Comparison of ENCODE assay signal across 1 cellular context in genomic region chr9:19154135-19154612, GRCh38.
TF ChIP-seq lines count a peak whose summit lies in the region.

No MANE protein-coding gene starts in this region.

TF ChIP-seq in K562, 482 proteins besides CTCF, POLR2A, EP300 and RAD21 (continued from another document and continues in another):
- TF ChIP-seq MLLT1 (IDR thresholded peaks at IDR 0.05) (0 out of 4 replicates have a peak, but pooled peaks of 1 of the 2 experiments have one; percentile 48), MTA2 (IDR thresholded peaks at IDR 0.05; ENCODE audit: low read depth) (peak; percentile 82), TAL1 (IDR thresholded peaks at IDR 0.05) (peak; percentile 92), ELK3 (CRISPR knock-in tag; IDR thresholded peaks at IDR 0.05) (no peak), ATF4 (CRISPR knock-in tag; IDR thresholded peaks at IDR 0.05) (peak; percentile 81), U2AF2 (optimal IDR thresholded peaks at IDR 0.05; ENCODE audit: low read depth, low read length) (no peak), NCOA1 (IDR thresholded peaks at IDR 0.05; ENCODE audit: low read depth) (peak; percentile 87), ATF3 (IDR thresholded peaks at IDR 0.05) (peak; percentile 97), ATF3 (CRISPR knock-in tag; conservative IDR thresholded peaks at IDR 0.05) (peak; percentile 88), BCOR (IDR thresholded peaks at IDR 0.05) (peak; percentile 61; the same call in 1 of the 2 replicates), KAT2B (IDR thresholded peaks at IDR 0.05; ENCODE audit: low read depth, low read length) (no peak), USF1 (CRISPR knock-in tag; IDR thresholded peaks at IDR 0.05) (peak; percentile 90), NR3C1 (CRISPR knock-in tag; IDR thresholded peaks at IDR 0.05) (no peak), TRIM24 (IDR thresholded peaks at IDR 0.05) (peak; percentile 95 to 97), SOX6 (IDR thresholded peaks at IDR 0.05) (peak; percentile 95), CBFA2T3 (IDR thresholded peaks at IDR 0.05) (peak; percentile 98), NBN (IDR thresholded peaks at IDR 0.05; ENCODE audit: low read depth) (peak; percentile 93), ADNP (tag; IDR thresholded peaks at IDR 0.05) (peak; percentile 86), ZC3H8 (IDR thresholded peaks at IDR 0.05) (no peak), SMARCA4 (IDR thresholded peaks at IDR 0.05) (peak; percentile 97), POLR2AphosphoS5 (IDR thresholded peaks at IDR 0.05; ENCODE audit: control insufficient read depth, insufficient read depth, low read depth, low read length) (peak; percentile 93), ZMIZ1 (IDR thresholded peaks at IDR 0.05; ENCODE audit: low read depth in 2 of 2, low read length in 2 of 2) (peak in 1 of 2 experiments; percentile 66; a peak in 1 of 4 replicates), MGA (IDR thresholded peaks at IDR 0.05) (peak; percentile 95), TAF9B (IDR thresholded peaks at IDR 0.05; ENCODE audit: partially characterized antibody) (peak; percentile 98), MYBL2 (IDR thresholded peaks at IDR 0.05; ENCODE audit: low read depth) (peak; percentile 47), MYBL2 (CRISPR knock-in tag; IDR thresholded peaks at IDR 0.05; ENCODE audit: borderline replicate concordance) (no peak), ZBTB43 (CRISPR knock-in tag; IDR thresholded peaks at IDR 0.05) (no peak), JUND (IDR thresholded peaks at IDR 0.05; ENCODE audit: borderline replicate concordance, low read depth, low read length) (peak; percentile 97), JUND (tag; IDR thresholded peaks at IDR 0.05; ENCODE audit: borderline replicate concordance, low read depth, low read length) (peak; percentile 98), NR4A1 (CRISPR knock-in tag; IDR thresholded peaks at IDR 0.05) (no peak), NR4A1 (tag; IDR thresholded peaks at IDR 0.05) (peak; percentile 81), FOXM1 (IDR thresholded peaks at IDR 0.05; ENCODE audit: low read depth) (peak; percentile 80), FOXM1 (CRISPR knock-in tag; IDR thresholded peaks at IDR 0.05; ENCODE audit: low read depth) (no peak), XRCC5 (IDR thresholded peaks at IDR 0.05; ENCODE audit: low read depth, low read length) (peak; percentile 46; the same call in 1 of the 2 replicates)
